In genomic region chr22:36375071-36375980, GRCh38 we compare ENCODE assay signal across 10 cellular contexts. TPM values are rescaled to one million over a fixed set of nuclear protein-coding genes. Genes with fewer than 3 reads are reported as not detected.
DNase-seq lines count a peak whose midpoint lies in the region; ATAC-seq, FAIRE-seq and TF ChIP-seq lines count a peak whose summit lies in the region.
"Had no signal": no experiment of that assay in that cellular context is flagged by ENCODE, and none has a peak within 500 bp of the region (broad histone marks: within the 10 kb centered on the region; RNA-seq: fewer than 3 reads in every experiment).

No MANE protein-coding gene starts in this region.

- H3K27me3 Mint-ChIP-seq in IgD-negative memory B cell (no peaks in the 10 kb centered on the region), naive B cell (no peaks in the 10 kb centered on the region)

- no peaks in the 10 kb centered on the region for H3K36me3 ChIP-seq in ACC112 (ENCODE audit: insufficient read depth, low read length)
- H3K36me3 ChIP-seq in bronchial epithelial cell (ENCODE audit: control insufficient read depth, insufficient read depth, low read length), result peaks cover 11% of the 10 kb centered on the region
- H3K36me3 ChIP-seq: pancreas had no signal

- DNase-seq in bronchial epithelial cell (ENCODE audit: low read depth) (peak; percentile 58), naive B cell (no peak), NCI-H82 (lab: John Stamatoyannopoulos, UW) (no peak)
- DNase-seq: NCI-H1436, pancreas had no signal

- peak overlapping the region; percentile 25 to 84 (median 66) for H3K4me3 Mint-ChIP-seq in IgD-negative memory B cell
- H3K4me3 Mint-ChIP-seq in naive B cell, result peak overlapping the region; percentile 15 to 80 (median 68)

- peaks cover 59% of the 10 kb centered on the region for H3K4me1 ChIP-seq in ACC112 (ENCODE audit: control insufficient read depth, insufficient read depth, low read length, unreplicated experiment)

- H3K4me3 ChIP-seq in ACC112 (ENCODE audit: low read depth, low read length) (0 out of 2 replicates have a peak overlapping the region, but pooled peaks have one; percentile 37), bronchial epithelial cell (ENCODE audit: low read depth, low read length) (no peak overlapping the region)
- H3K4me3 ChIP-seq: pancreas had no signal

- peaks cover 69 to 71% (median 70%) of the 10 kb centered on the region in 3 donors for H3K4me1 Mint-ChIP-seq in IgD-negative memory B cell
- H3K4me1 Mint-ChIP-seq in naive B cell, result peaks cover 57 to 97% (median 93%) of the 10 kb centered on the region in 3 donors

- no peak for TF ChIP-seq CTCF in bronchial epithelial cell (IDR thresholded peaks at IDR 0.05; ENCODE audit: insufficient read depth, low read length, severe bottlenecking)

- ATAC-seq in naive B cell (ENCODE audit: low read depth in 2 of 2), result no peak
- no peak for ATAC-seq in GM21825 (IDR thresholded peaks at IDR 0.05; ENCODE audit: unreplicated experiment)
- no peak for ATAC-seq in GM19351 (IDR thresholded peaks at IDR 0.05; ENCODE audit: unreplicated experiment)
- no peak for ATAC-seq in HG02588 (IDR thresholded peaks at IDR 0.05; ENCODE audit: unreplicated experiment)

- H3K27ac Mint-ChIP-seq in IgD-negative memory B cell (peak overlapping the region; percentile 76 to 99 (median 93)), naive B cell (peak overlapping the region; percentile 81 to 99 (median 90))

- H2AFZ ChIP-seq in ACC112 (ENCODE audit: low read length, unreplicated experiment), result no peak overlapping the region

- H3K27ac ChIP-seq in ACC112 (ENCODE audit: low read depth, low read length), result peak overlapping the region; percentile 87

- H3K79me2 ChIP-seq in ACC112 (ENCODE audit: control insufficient read depth, insufficient read depth, low read length, unreplicated experiment), result peaks cover 90% of the 10 kb centered on the region

- H3K36me3 Mint-ChIP-seq in IgD-negative memory B cell (peaks cover 12% of the 10 kb centered on the region), naive B cell (peaks cover 7 to 10% of the 10 kb centered on the region in 2 donors)

- no peaks in the 10 kb centered on the region for H3K9me3 Mint-ChIP-seq in IgD-negative memory B cell
- no peaks in the 10 kb centered on the region for H3K9me3 Mint-ChIP-seq in naive B cell

- FAIRE-seq in bronchial epithelial cell (lab: Jason Lieb, UNC), result peak; percentile 55
- FAIRE-seq: pancreas had no signal

- no peaks in the 10 kb centered on the region for H3K27me3 ChIP-seq in ACC112 (ENCODE audit: insufficient read depth, low read length)
- no peaks in the 10 kb centered on the region for H3K27me3 ChIP-seq in bronchial epithelial cell (ENCODE audit: control insufficient read depth, insufficient read depth, low read length)
- H3K27me3 ChIP-seq: pancreas had no signal

RNA-seq across cellular contexts. Expression of gene MYH9, which starts 12.4 kb away (rescaled TPM):
- polyA plus RNA-seq in IgD-negative memory B cell (231 TPM), naive B cell (ENCODE audit: low read depth in 6 of 6) (100 to 1,000 TPM in 1 of 6 donors, 10 to 100 TPM in 5; 17.3 to 255 (median 64.5) TPM)
- total RNA-seq in bronchial epithelial cell, result 378 and 611 TPM in 2 replicates
